Comparison of ENCODE assay signal across 9 cellular contexts in the genomic region with DNA sequence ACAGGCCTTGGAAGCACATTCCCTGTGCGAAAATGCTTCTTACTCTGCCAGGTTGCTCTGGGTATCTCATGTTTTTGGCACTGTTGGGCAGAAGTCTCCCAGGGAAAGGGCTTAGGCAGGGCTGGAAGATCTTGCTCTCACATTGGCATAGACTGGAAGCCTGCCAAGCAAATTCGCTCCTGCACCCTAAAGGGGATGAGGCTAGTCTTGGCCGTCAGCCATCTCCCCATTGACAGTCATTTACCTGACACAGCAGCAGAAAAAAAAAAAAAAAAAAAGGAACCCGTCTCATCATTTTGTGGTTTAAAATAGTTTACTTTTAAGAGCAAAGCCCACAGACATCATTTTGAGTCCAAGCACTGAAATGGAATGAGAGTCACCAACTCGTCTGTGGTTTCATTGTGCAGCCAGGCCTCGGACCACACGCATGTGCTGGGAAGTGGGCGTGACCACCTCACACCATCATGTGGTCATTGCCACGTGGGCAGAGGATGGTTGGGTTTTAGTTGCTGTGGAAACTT.
A peak's percentile ranks its signal among the peaks of the same experiment; 100 is the strongest.
DNase-seq lines count a peak whose midpoint lies in the region; ATAC-seq and FAIRE-seq lines count a peak whose summit lies in the region.
"Had no signal": no experiment of that assay in that cellular context is flagged by ENCODE, and none has a peak within 500 bp of the region (broad histone marks: within the 10 kb centered on the region; RNA-seq: fewer than 3 reads in every experiment).

No MANE protein-coding gene starts in this region.

- no peak overlapping the region for H3K27ac Mint-ChIP-seq in activated naive CD4-positive, alpha-beta T cell treated with anti-CD3 and anti-CD28 coated beads for 36 hours
- peak overlapping the region; percentile 24 for H3K27ac Mint-ChIP-seq in activated naive CD8-positive, alpha-beta T cell
- no peak overlapping the region for H3K27ac Mint-ChIP-seq in stimulated activated naive B cell treated with anti-CD40 and anti-IgM and Interleukin-4, amounts not matched to agents 10 μg/mL and 1 μg/mL and 100 μg/mL, for 72 hours

- peak; percentile 8 for DNase-seq in activated naive CD4-positive, alpha-beta T cell treated with anti-CD3 and anti-CD28 coated beads for 36 hours
- no peak for DNase-seq in activated naive CD4-positive, alpha-beta T cell (lab: John Stamatoyannopoulos, UW)
- DNase-seq in NCI-H2081 (lab: John Stamatoyannopoulos, UW), result peak; percentile 70 to 89
- peak; percentile 9 for DNase-seq in stimulated activated naive B cell treated with anti-CD40 and anti-IgM and Interleukin-4, amounts not matched to agents 10 μg/mL and 1 μg/mL and 100 μg/mL, for 72 hours
- DNase-seq in GM19239 (ENCODE audit: insufficient read length, low spot score), result no peak

- no peak overlapping the region for H3K4me3 Mint-ChIP-seq in activated naive CD4-positive, alpha-beta T cell treated with anti-CD3 and anti-CD28 coated beads for 36 hours
- H3K4me3 Mint-ChIP-seq in activated naive CD8-positive, alpha-beta T cell, result no peak overlapping the region
- H3K4me3 Mint-ChIP-seq in stimulated activated naive B cell treated with anti-CD40 and anti-IgM and Interleukin-4, amounts not matched to agents 10 μg/mL and 1 μg/mL and 100 μg/mL, for 72 hours, result no peak overlapping the region
- H3K4me3 Mint-ChIP-seq: central memory CD8-positive, alpha-beta T cell had no signal

- H3K36me3 Mint-ChIP-seq in activated naive CD4-positive, alpha-beta T cell treated with anti-CD3 and anti-CD28 coated beads for 36 hours (ENCODE audit: low read depth), result no peaks in the 10 kb centered on the region
- H3K36me3 Mint-ChIP-seq in activated naive CD8-positive, alpha-beta T cell, result no peaks in the 10 kb centered on the region
- H3K36me3 Mint-ChIP-seq in stimulated activated naive B cell treated with anti-CD40 and anti-IgM and Interleukin-4, amounts not matched to agents 10 μg/mL and 1 μg/mL and 100 μg/mL, for 72 hours, result no peaks in the 10 kb centered on the region

- intact Hi-C loops in activated naive CD4-positive, alpha-beta T cell treated with anti-CD3 and anti-CD28 coated beads for 36 hours (cut with micrococcal nuclease), result no loop called here

- CTCF ChIA-PET in activated naive CD4-positive, alpha-beta T cell treated with anti-CD3 and anti-CD28 coated beads for 36 hours (lab: Charles Lee), result interaction anchor here (0.8 kb wide), 1 partner anchor 9 kb away, joined by 3 read pairs; no protein-coding TSS in a partner anchor

- H3K9me3 Mint-ChIP-seq in activated naive CD4-positive, alpha-beta T cell treated with anti-CD3 and anti-CD28 coated beads for 36 hours, result no peaks in the 10 kb centered on the region
- H3K9me3 Mint-ChIP-seq in activated naive CD8-positive, alpha-beta T cell (ENCODE audit: low read depth), result no peaks in the 10 kb centered on the region
- no peaks in the 10 kb centered on the region for H3K9me3 Mint-ChIP-seq in stimulated activated naive B cell treated with anti-CD40 and anti-IgM and Interleukin-4, amounts not matched to agents 10 μg/mL and 1 μg/mL and 100 μg/mL, for 72 hours

- no peaks in the 10 kb centered on the region for H3K27me3 Mint-ChIP-seq in activated naive CD4-positive, alpha-beta T cell treated with anti-CD3 and anti-CD28 coated beads for 36 hours (ENCODE audit: low read depth)
- H3K27me3 Mint-ChIP-seq in activated naive CD8-positive, alpha-beta T cell, result peaks cover 8% of the 10 kb centered on the region
- no peaks in the 10 kb centered on the region for H3K27me3 Mint-ChIP-seq in stimulated activated naive B cell treated with anti-CD40 and anti-IgM and Interleukin-4, amounts not matched to agents 10 μg/mL and 1 μg/mL and 100 μg/mL, for 72 hours
- H3K27me3 Mint-ChIP-seq: central memory CD8-positive, alpha-beta T cell had no signal

- H3K4me1 Mint-ChIP-seq in activated naive CD4-positive, alpha-beta T cell treated with anti-CD3 and anti-CD28 coated beads for 36 hours (ENCODE audit: low read depth), result peaks cover 2% of the 10 kb centered on the region
- H3K4me1 Mint-ChIP-seq in activated naive CD8-positive, alpha-beta T cell (ENCODE audit: low read depth), result no peaks in the 10 kb centered on the region
- peaks cover 0 to 2% of the 10 kb centered on the region in 2 donors for H3K4me1 Mint-ChIP-seq in stimulated activated naive B cell treated with anti-CD40 and anti-IgM and Interleukin-4, amounts not matched to agents 10 μg/mL and 1 μg/mL and 100 μg/mL, for 72 hours
- H3K4me1 Mint-ChIP-seq: central memory CD8-positive, alpha-beta T cell had no signal

- ATAC-seq in stimulated activated naive B cell treated with anti-CD40 and anti-IgM and Interleukin-4, amounts not matched to agents 10 μg/mL and 1 μg/mL and 100 μg/mL, for 72 hours (replicated peaks), result peak; percentile 72 to 74
- ATAC-seq in GM21515 (IDR thresholded peaks at IDR 0.05; ENCODE audit: unreplicated experiment) (no peak), GM21367 (IDR thresholded peaks at IDR 0.05; ENCODE audit: unreplicated experiment) (no peak)

- no peak for FAIRE-seq in GM19239 (lab: Jason Lieb, UNC)

Comparison
In these comparisons a context has a peak if more than half of its experiments do, and no peak if none do; other contexts are left out.
1. DNase-seq: peak in activated naive CD4-positive, alpha-beta T cell treated with anti-CD3 and anti-CD28 coated beads for 36 hours (single experiment), NCI-H2081 (2 of 2) and stimulated activated naive B cell treated with anti-CD40 and anti-IgM and Interleukin-4, amounts not matched to agents 10 μg/mL and 1 μg/mL and 100 μg/mL, for 72 hours (single experiment); none in activated naive CD4-positive, alpha-beta T cell (0 of 4) and GM19239 (single experiment).
2. ATAC-seq: peak in stimulated activated naive B cell treated with anti-CD40 and anti-IgM and Interleukin-4, amounts not matched to agents 10 μg/mL and 1 μg/mL and 100 μg/mL, for 72 hours (2 of 2); none in GM21515 (single experiment) and GM21367 (single experiment).